In the genomic region with DNA sequence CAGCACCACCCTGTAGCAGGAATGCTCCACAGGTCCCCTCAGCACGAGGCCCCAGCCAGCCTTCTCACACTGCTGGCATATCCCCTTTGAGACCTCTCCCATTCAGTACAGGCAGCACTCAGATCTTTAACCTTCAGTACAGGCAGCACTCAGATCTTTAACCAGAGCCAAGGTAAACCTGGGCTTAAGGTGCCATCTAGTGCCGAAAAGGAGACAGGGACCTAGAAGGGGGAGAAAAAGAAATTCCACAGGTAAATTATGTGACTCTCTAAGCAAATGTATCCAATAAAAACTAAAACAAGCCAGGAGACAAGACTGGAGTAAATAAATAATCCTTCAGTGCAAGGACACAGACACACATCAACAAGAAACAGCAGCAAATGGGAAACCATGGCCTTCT, we compare ENCODE assay signal across 1 cellular context.
TF ChIP-seq lines count a peak whose summit lies in the region.

No MANE protein-coding gene starts in this region.

TF ChIP-seq in K562, 482 proteins besides CTCF, POLR2A, EP300 and RAD21 (continued from another document):
- TF ChIP-seq, protein P1, sequence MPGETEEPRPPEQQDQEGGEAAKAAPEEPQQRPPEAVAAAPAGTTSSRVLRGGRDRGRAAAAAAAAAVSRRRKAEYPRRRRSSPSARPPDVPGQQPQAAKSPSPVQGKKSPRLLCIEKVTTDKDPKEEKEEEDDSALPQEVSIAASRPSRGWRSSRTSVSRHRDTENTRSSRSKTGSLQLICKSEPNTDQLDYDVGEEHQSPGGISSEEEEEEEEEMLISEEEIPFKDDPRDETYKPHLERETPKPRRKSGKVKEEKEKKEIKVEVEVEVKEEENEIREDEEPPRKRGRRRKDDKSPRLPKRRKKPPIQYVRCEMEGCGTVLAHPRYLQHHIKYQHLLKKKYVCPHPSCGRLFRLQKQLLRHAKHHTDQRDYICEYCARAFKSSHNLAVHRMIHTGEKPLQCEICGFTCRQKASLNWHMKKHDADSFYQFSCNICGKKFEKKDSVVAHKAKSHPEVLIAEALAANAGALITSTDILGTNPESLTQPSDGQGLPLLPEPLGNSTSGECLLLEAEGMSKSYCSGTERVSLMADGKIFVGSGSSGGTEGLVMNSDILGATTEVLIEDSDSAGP (CRISPR knock-in tag; IDR thresholded peaks at IDR 0.05), result no peak
- TF ChIP-seq ESRRA (IDR thresholded peaks at IDR 0.05; ENCODE audit: borderline replicate concordance, low read depth) (no peak), RFX7 (CRISPR knock-in tag; IDR thresholded peaks at IDR 0.05) (no peak), NCOA1 (IDR thresholded peaks at IDR 0.05; ENCODE audit: low read depth) (no peak), SIN3B (IDR thresholded peaks at IDR 0.05; ENCODE audit: low read depth) (no peak), FOXJ3 (CRISPR knock-in tag; IDR thresholded peaks at IDR 0.05) (no peak), NFE2 (IDR thresholded peaks at IDR 0.05; ENCODE audit: low read depth) (no peak), SIX5 (IDR thresholded peaks at IDR 0.05; ENCODE audit: borderline replicate concordance in 1 of 2, insufficient read depth in 1 of 2, low read depth in 1 of 2, low read length in 2 of 2) (no peak)
- TF ChIP-seq, protein P2, sequence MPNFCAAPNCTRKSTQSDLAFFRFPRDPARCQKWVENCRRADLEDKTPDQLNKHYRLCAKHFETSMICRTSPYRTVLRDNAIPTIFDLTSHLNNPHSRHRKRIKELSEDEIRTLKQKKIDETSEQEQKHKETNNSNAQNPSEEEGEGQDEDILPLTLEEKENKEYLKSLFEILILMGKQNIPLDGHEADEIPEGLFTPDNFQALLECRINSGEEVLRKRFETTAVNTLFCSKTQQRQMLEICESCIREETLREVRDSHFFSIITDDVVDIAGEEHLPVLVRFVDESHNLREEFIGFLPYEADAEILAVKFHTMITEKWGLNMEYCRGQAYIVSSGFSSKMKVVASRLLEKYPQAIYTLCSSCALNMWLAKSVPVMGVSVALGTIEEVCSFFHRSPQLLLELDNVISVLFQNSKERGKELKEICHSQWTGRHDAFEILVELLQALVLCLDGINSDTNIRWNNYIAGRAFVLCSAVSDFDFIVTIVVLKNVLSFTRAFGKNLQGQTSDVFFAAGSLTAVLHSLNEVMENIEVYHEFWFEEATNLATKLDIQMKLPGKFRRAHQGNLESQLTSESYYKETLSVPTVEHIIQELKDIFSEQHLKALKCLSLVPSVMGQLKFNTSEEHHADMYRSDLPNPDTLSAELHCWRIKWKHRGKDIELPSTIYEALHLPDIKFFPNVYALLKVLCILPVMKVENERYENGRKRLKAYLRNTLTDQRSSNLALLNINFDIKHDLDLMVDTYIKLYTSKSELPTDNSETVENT (CRISPR knock-in tag; IDR thresholded peaks at IDR 0.05), result no peak
- TF ChIP-seq, protein P3, sequence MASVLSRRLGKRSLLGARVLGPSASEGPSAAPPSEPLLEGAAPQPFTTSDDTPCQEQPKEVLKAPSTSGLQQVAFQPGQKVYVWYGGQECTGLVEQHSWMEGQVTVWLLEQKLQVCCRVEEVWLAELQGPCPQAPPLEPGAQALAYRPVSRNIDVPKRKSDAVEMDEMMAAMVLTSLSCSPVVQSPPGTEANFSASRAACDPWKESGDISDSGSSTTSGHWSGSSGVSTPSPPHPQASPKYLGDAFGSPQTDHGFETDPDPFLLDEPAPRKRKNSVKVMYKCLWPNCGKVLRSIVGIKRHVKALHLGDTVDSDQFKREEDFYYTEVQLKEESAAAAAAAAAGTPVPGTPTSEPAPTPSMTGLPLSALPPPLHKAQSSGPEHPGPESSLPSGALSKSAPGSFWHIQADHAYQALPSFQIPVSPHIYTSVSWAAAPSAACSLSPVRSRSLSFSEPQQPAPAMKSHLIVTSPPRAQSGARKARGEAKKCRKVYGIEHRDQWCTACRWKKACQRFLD (CRISPR knock-in tag; IDR thresholded peaks at IDR 0.05), result no peak
- TF ChIP-seq, protein P4, sequence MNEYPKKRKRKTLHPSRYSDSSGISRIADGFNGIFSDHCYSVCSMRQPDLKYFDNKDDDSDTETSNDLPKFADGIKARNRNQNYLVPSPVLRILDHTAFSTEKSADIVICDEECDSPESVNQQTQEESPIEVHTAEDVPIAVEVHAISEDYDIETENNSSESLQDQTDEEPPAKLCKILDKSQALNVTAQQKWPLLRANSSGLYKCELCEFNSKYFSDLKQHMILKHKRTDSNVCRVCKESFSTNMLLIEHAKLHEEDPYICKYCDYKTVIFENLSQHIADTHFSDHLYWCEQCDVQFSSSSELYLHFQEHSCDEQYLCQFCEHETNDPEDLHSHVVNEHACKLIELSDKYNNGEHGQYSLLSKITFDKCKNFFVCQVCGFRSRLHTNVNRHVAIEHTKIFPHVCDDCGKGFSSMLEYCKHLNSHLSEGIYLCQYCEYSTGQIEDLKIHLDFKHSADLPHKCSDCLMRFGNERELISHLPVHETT (CRISPR knock-in tag; conservative IDR thresholded peaks at IDR 0.05 in 1 of 2, IDR thresholded peaks at IDR 0.05 in 1 of 2), result no peak
